Comparison of ENCODE assay signal across 8 cellular contexts in genomic region chr16:30651124-30652004, GRCh38. TPM values are rescaled to one million over a fixed set of nuclear protein-coding genes. Genes with fewer than 3 reads are reported as not detected.
DNase-seq lines count a peak whose midpoint lies in the region; ATAC-seq lines count a peak whose summit lies in the region.

No MANE protein-coding gene starts in this region.

- no peaks in the 10 kb centered on the region for H3K9me3 Mint-ChIP-seq in activated naive CD8-positive, alpha-beta T cell treated with anti-CD3 and anti-CD28 coated beads, Interleukin-2, amount 10 ng/mL, durations not matched to agents 7 days and 5 days

- peak; percentile 37 for ATAC-seq in GM21528 (IDR thresholded peaks at IDR 0.05; ENCODE audit: low FRiP score, unreplicated experiment)
- peak; percentile 62 for ATAC-seq in activated naive CD8-positive, alpha-beta T cell treated with anti-CD3 and anti-CD28 coated beads, Interleukin-2, amount 10 ng/mL, durations not matched to agents 7 days and 5 days (ENCODE audit: low read depth)

- H3K4me1 ChIP-seq in urinary bladder (ENCODE audit: insufficient read depth): no peaks in the 10 kb centered on the region

- H3K4me3 ChIP-seq in urinary bladder (ENCODE audit: low read depth, low read length): peak overlapping the region; percentile 53

- H3K27ac ChIP-seq in urinary bladder (ENCODE audit: low read depth): peak overlapping the region; percentile 87

- intact Hi-C loops in cardiac septum (cut with DNase I) (loop anchor here (5.0 kb wide), 1 partner anchor 46 kb away; the partner anchor contains the start of gene SRCAP), posterior cingulate gyrus (cut with DNase I) (loop anchor here (2.0 to 5.0 kb wide), 2 partner anchors 47 to 79 kb away; partner anchors contain the start of genes SRCAP and ZNF688)

- POLR2A ChIA-PET in activated naive CD8-positive, alpha-beta T cell treated with anti-CD3 and anti-CD28 coated beads, Interleukin-2, amount 10 ng/mL, durations not matched to agents 7 days and 5 days (lab: Charles Lee): interaction anchor here (0.6 to 2.7 kb wide), 13 partner anchors 8 to 531 kb away, joined by 3 to 38 read pairs (median 4); partner anchors contain the start of genes CORO1A, FBRS, SRCAP and ZNF688

- H3K4me3 Mint-ChIP-seq in activated naive CD8-positive, alpha-beta T cell treated with anti-CD3 and anti-CD28 coated beads, Interleukin-2, amount 10 ng/mL, durations not matched to agents 7 days and 5 days: peak overlapping the region; percentile 98

- H3K4me1 Mint-ChIP-seq in activated naive CD8-positive, alpha-beta T cell treated with anti-CD3 and anti-CD28 coated beads, Interleukin-2, amount 10 ng/mL, durations not matched to agents 7 days and 5 days: peaks cover 28% of the 10 kb centered on the region

- no peaks in the 10 kb centered on the region for H3K27me3 Mint-ChIP-seq in activated naive CD8-positive, alpha-beta T cell treated with anti-CD3 and anti-CD28 coated beads, Interleukin-2, amount 10 ng/mL, durations not matched to agents 7 days and 5 days

- under 1% methylated on average over 71 of the region's 71 CpGs for WGBS in urinary bladder

- peak; percentile 30 for DNase-seq in DMS53 treated with DMSO at 0.1 percent for 48 hours (lab: John Stamatoyannopoulos, UW; ENCODE audit: unreplicated experiment)
- peak; percentile 53 for DNase-seq in KG1 (lab: John Stamatoyannopoulos, UW)
- peak; percentile 54 for DNase-seq in SKM-1 (lab: John Stamatoyannopoulos, UW; ENCODE audit: unreplicated experiment)
- peak; percentile 86 for DNase-seq in activated naive CD8-positive, alpha-beta T cell treated with anti-CD3 and anti-CD28 coated beads, Interleukin-2, amount 10 ng/mL, durations not matched to agents 7 days and 5 days
- DNase-seq in cardiac septum (ENCODE audit: low spot score): peak; percentile 87
- peak; percentile 32 to 93 (median 54) for DNase-seq in posterior cingulate gyrus

- peak overlapping the region; percentile 99 for H3K27ac Mint-ChIP-seq in activated naive CD8-positive, alpha-beta T cell treated with anti-CD3 and anti-CD28 coated beads, Interleukin-2, amount 10 ng/mL, durations not matched to agents 7 days and 5 days

- peaks cover 3% of the 10 kb centered on the region for H3K36me3 ChIP-seq in urinary bladder (ENCODE audit: insufficient read depth)

- H3K36me3 Mint-ChIP-seq in activated naive CD8-positive, alpha-beta T cell treated with anti-CD3 and anti-CD28 coated beads, Interleukin-2, amount 10 ng/mL, durations not matched to agents 7 days and 5 days: peaks cover 8% of the 10 kb centered on the region

RNA-seq across cellular contexts. Expression of gene PRR14, which starts 0.6 kb away (rescaled TPM):
- 10 to 100 TPM; 89.7 to 97.1 TPM for total RNA-seq in activated naive CD8-positive, alpha-beta T cell treated with anti-CD3 and anti-CD28 coated beads, Interleukin-2, amount 10 ng/mL, durations not matched to agents 7 days and 5 days
- total RNA-seq in cardiac septum (21.1 TPM), urinary bladder (6.9 TPM)
- polyA plus RNA-seq in urinary bladder: 55.3 TPM

RNA-seq across cellular contexts. Expression of gene FBRS, which starts 6.9 kb away (rescaled TPM):
- total RNA-seq in activated naive CD8-positive, alpha-beta T cell treated with anti-CD3 and anti-CD28 coated beads, Interleukin-2, amount 10 ng/mL, durations not matched to agents 7 days and 5 days: 100 to 1,000 TPM; 140 to 143 TPM
- total RNA-seq in cardiac septum: 33.2 TPM
- total RNA-seq in urinary bladder: 18.8 TPM
- polyA plus RNA-seq in urinary bladder: 52.3 TPM

RNA-seq across cellular contexts. Expression of gene ZNF689, which starts 41.2 kb away (rescaled TPM):
- 10 to 100 TPM; 12.7 to 14.4 TPM for total RNA-seq in activated naive CD8-positive, alpha-beta T cell treated with anti-CD3 and anti-CD28 coated beads, Interleukin-2, amount 10 ng/mL, durations not matched to agents 7 days and 5 days
- 4.9 TPM for total RNA-seq in cardiac septum
- 5.6 TPM for total RNA-seq in urinary bladder
- 8.8 TPM for polyA plus RNA-seq in urinary bladder

RNA-seq across cellular contexts. Expression of gene SRCAP, which starts 47.6 kb away (rescaled TPM):
- 10 to 100 TPM; 89.4 to 92.2 TPM for total RNA-seq in activated naive CD8-positive, alpha-beta T cell treated with anti-CD3 and anti-CD28 coated beads, Interleukin-2, amount 10 ng/mL, durations not matched to agents 7 days and 5 days
- 47.8 TPM for total RNA-seq in cardiac septum
- 15.0 TPM for total RNA-seq in urinary bladder
- polyA plus RNA-seq in urinary bladder: 20.3 TPM

Comparison
In these comparisons a context has a peak if more than half of its experiments do, and no peak if none do; other contexts are left out.
1. Peak in every context shown above with its lines: DNase-seq, ATAC-seq, H3K4me3 ChIP-seq and H3K27ac ChIP-seq.
2. DNase-seq: peak in every context shown above with its lines; median percentile 87 in cardiac septum; 86 in activated naive CD8-positive, alpha-beta T cell treated with anti-CD3 and anti-CD28 coated beads, Interleukin-2, amount 10 ng/mL, durations not matched to agents 7 days and 5 days; 54 in posterior cingulate gyrus; 54 in SKM-1; 53 in KG1; 30 in DMS53 treated with DMSO at 0.1 percent for 48 hours.